ENCODE assay signal across 14 cellular contexts in genomic region chr3:154071154-154071553, GRCh38.
"Had no signal": no experiment of that assay in that cellular context is flagged by ENCODE, and none has a peak within 500 bp of the region (broad histone marks: within the 10 kb centered on the region; RNA-seq: fewer than 3 reads in every experiment).

No MANE protein-coding gene starts in this region.

- DNase-seq: effector memory CD8-positive, alpha-beta T cell; heart left ventricle; kidney; naive B cell; right lobe of liver; stimulated activated CD4-positive, alpha-beta T cell treated with anti-CD3 and anti-CD28 coated beads, Interleukin-12 subunit alpha, Interleukin-12 subunit beta, amount 100 ng/mL, for 4 hours; stimulated activated CD4-positive, alpha-beta T cell treated with anti-CD3 and anti-CD28 coated beads, Interleukin-1b, Interleukin-23, amount 100 ng/mL, for 48 hours; stimulated activated CD4-positive, alpha-beta T cell treated with anti-CD3 and anti-CD28 coated beads, Interleukin-4, amount 100 ng/mL, for 1 hour; stimulated activated CD8-positive, alpha-beta memory T cell treated with anti-CD3 and anti-CD28 coated beads, Interleukin-4, amount 100 ng/mL, for 48 hours; stimulated activated naive CD4-positive, alpha-beta T cell; stimulated activated naive CD8-positive, alpha-beta T cell treated with anti-CD3 and anti-CD28 coated beads, Interleukin-15, amount 100 ng/mL, for 72 hours; transverse colon; upper lobe of right lung; uterus had no signal
